In the genomic region with DNA sequence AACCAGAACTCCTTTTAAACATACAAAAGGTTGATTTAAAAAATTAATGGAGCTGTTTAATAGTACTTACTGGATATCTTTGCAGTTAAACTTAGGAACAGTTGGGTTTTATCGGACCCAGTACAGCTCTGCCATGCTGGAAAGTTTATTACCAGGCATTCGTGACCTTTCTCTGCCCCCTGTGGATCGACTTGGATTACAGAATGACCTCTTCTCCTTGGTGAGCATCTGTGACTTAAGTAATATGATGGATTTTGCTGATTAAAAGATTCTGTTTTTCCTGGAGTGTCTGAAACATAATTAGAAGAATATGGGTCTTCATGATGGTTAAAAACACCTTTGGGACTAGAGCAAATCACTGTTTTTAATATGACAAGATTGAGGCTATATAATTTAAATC, we compare ENCODE assay signal across 15 cellular contexts. TPM values are rescaled to one million over a fixed set of nuclear protein-coding genes. Genes with fewer than 3 reads are reported as not detected.
A peak's percentile ranks its signal among the peaks of the same experiment; 100 is the strongest.
DNase-seq lines count a peak whose midpoint lies in the region; ATAC-seq and TF ChIP-seq lines count a peak whose summit lies in the region.
"Had no signal": no experiment of that assay in that cellular context is flagged by ENCODE, and none has a peak within 500 bp of the region (broad histone marks: within the 10 kb centered on the region; RNA-seq: fewer than 3 reads in every experiment).

No MANE protein-coding gene starts in this region.

- H4K20me1 ChIP-seq in MM.1S (ENCODE audit: insufficient read depth, low read length), result no peaks in the 10 kb centered on the region

- H3K4me3 ChIP-seq in MM.1S (ENCODE audit: low read length), result no peak overlapping the region
- H3K4me3 ChIP-seq in ascending aorta, result no peak overlapping the region
- H3K4me3 ChIP-seq: colonic mucosa had no signal

- intact Hi-C loops in ascending aorta (cut with DNase I), result no loop called here
- intact Hi-C loops in sciatic nerve (cut with DNase I), result no loop called here

- peak overlapping the region; percentile 51; the same call in 1 of the 2 replicates for H3K27ac ChIP-seq in MM.1S (ENCODE audit: low read length)
- H3K27ac ChIP-seq in ascending aorta, result peak overlapping the region; percentile 59 to 63
- H3K27ac ChIP-seq: colonic mucosa had no signal

- H3K9me3 ChIP-seq in MM.1S (replicated peaks; ENCODE audit: insufficient read depth, low read length) (no peaks in the 10 kb centered on the region), ascending aorta (no peaks in the 10 kb centered on the region)
- H3K9me3 ChIP-seq: colonic mucosa had no signal

- no peaks in the 10 kb centered on the region for H3K9me2 ChIP-seq in MM.1S (replicated peaks; ENCODE audit: insufficient read depth, low read length)

- DNase-seq in NCI-H1105 treated with DMSO at 0.1 percent for 48 hours (lab: John Stamatoyannopoulos, UW), result peak; percentile 40
- no peak for DNase-seq in NCI-H1105 (lab: John Stamatoyannopoulos, UW)
- no peak for DNase-seq in MM.1S
- DNase-seq in ascending aorta (ENCODE audit: low spot score in 2 of 2), result no peak
- no peak for DNase-seq in sciatic nerve (ENCODE audit: low spot score)
- no peak for DNase-seq in stimulated activated naive CD4-positive, alpha-beta T cell (lab: John Stamatoyannopoulos, UW)
- DNase-seq: 8988T; activated CD4-positive, alpha-beta T cell treated with anti-CD3 and anti-CD28 coated beads for 1 hour; activated CD8-positive, alpha-beta memory T cell treated with anti-CD3 and anti-CD28 coated beads, Interleukin-2, amount 50 U/mL, for 48 hours; CD8-positive, alpha-beta T cell; colonic mucosa; naive B cell had no signal

- 0 out of 2 replicates have a peak overlapping the region, but pooled peaks have one; percentile 10 for H3K4me2 ChIP-seq in MM.1S (ENCODE audit: low read depth, low read length)

- H3K9ac ChIP-seq in MM.1S (ENCODE audit: low read length), result no peak overlapping the region

- H3K79me2 ChIP-seq in MM.1S (ENCODE audit: low read length), result peaks cover 7% of the 10 kb centered on the region

- no peak overlapping the region for H2AFZ ChIP-seq in MM.1S (ENCODE audit: low read length)

- H3K36me3 ChIP-seq in MM.1S (replicated peaks; ENCODE audit: insufficient read depth, low read length) (peaks cover 6% of the 10 kb centered on the region; the same call in 1 of the 2 replicates), ascending aorta (peaks cover 34 to 60% of the 10 kb centered on the region in 2 donors)

- TF ChIP-seq CTCF in MM.1S (IDR thresholded peaks at IDR 0.05; ENCODE audit: low read length), result no peak
- no peak for TF ChIP-seq CTCF in ascending aorta (IDR thresholded peaks at IDR 0.05)

- ATAC-seq in sciatic nerve, result peak; percentile 58
- ATAC-seq in GM21529 (IDR thresholded peaks at IDR 0.05; ENCODE audit: unreplicated experiment), result no peak
- ATAC-seq in GM18868 (IDR thresholded peaks at IDR 0.05; ENCODE audit: unreplicated experiment), result no peak
- ATAC-seq: CD8-positive, alpha-beta T cell; esophagus mucosa had no signal

- H3K4me1 ChIP-seq in MM.1S (ENCODE audit: low read length) (peaks cover 44% of the 10 kb centered on the region), ascending aorta (peaks cover 3 to 19% of the 10 kb centered on the region in 2 donors)
- H3K4me1 ChIP-seq: colonic mucosa had no signal

- H3F3A ChIP-seq in MM.1S (ENCODE audit: insufficient read depth, low read length), result peaks cover 42% of the 10 kb centered on the region

- no peaks in the 10 kb centered on the region for H3K27me3 ChIP-seq in MM.1S (replicated peaks; ENCODE audit: insufficient read depth, low read length)
- H3K27me3 ChIP-seq in ascending aorta, result no peaks in the 10 kb centered on the region
- H3K27me3 ChIP-seq: colonic mucosa had no signal

RNA-seq across cellular contexts. Expression of a gene that starts 45.9 kb away (rescaled TPM):
- total RNA-seq in ascending aorta (261 TPM), sciatic nerve (223 TPM)
